In genomic region chr3:152159328-152159727, GRCh38 we compare ENCODE assay signal across 13 cellular contexts.
A peak's percentile ranks its signal among the peaks of the same experiment; 100 is the strongest.
DNase-seq lines count a peak whose midpoint lies in the region; ATAC-seq, FAIRE-seq and TF ChIP-seq lines count a peak whose summit lies in the region.
"Had no signal": no experiment of that assay in that cellular context is flagged by ENCODE, and none has a peak within 500 bp of the region (broad histone marks: within the 10 kb centered on the region; RNA-seq: fewer than 3 reads in every experiment).

No MANE protein-coding gene starts in this region.

- H3K36me3 ChIP-seq in fibroblast of lung (ENCODE audit: control insufficient read depth, insufficient read depth, low read length) (no peaks in the 10 kb centered on the region), skeletal muscle satellite cell (ENCODE audit: insufficient read depth, low read length) (no peaks in the 10 kb centered on the region)
- H3K36me3 ChIP-seq: right lobe of liver had no signal

- no peak for TF ChIP-seq CTCF in fibroblast of lung (conservative IDR thresholded peaks at IDR 0.05 in 1 of 2, IDR thresholded peaks at IDR 0.05 in 1 of 2; ENCODE audit: low read depth in 1 of 2, low read length in 2 of 2)

- DNase-seq in GM04503 (ENCODE audit: low read depth): peak; percentile 60
- DNase-seq in RCC 7860 (ENCODE audit: low spot score): peak; percentile 33
- peak; percentile 91 to 93 for DNase-seq in fibroblast of lung (ENCODE audit: low read depth in 2 of 2)
- DNase-seq in C1 segment of cervical spinal cord (lab: John Stamatoyannopoulos, UW): no peak
- no peak for DNase-seq in NCI-H2196 (lab: John Stamatoyannopoulos, UW; ENCODE audit: unreplicated experiment)
- no peak for DNase-seq in NCI-H2107 (lab: John Stamatoyannopoulos, UW)
- DNase-seq: effector memory CD8-positive, alpha-beta T cell; NCI-H82; right lobe of liver had no signal

- H4K20me1 ChIP-seq in fibroblast of lung (ENCODE audit: control insufficient read depth, extremely low read depth, insufficient read depth, low read length): no peaks in the 10 kb centered on the region

- H2AFZ ChIP-seq in fibroblast of lung (ENCODE audit: low read length): no peak overlapping the region

- H3K4me2 ChIP-seq in fibroblast of lung (ENCODE audit: extremely low read depth, insufficient read depth, low read length): peak overlapping the region; percentile 1
- H3K4me2 ChIP-seq in skeletal muscle satellite cell (ENCODE audit: low read length): no peak overlapping the region

- H3K9me3 ChIP-seq in fibroblast of lung (ENCODE audit: control insufficient read depth, insufficient read depth, low read depth, low read length): no peaks in the 10 kb centered on the region
- no peaks in the 10 kb centered on the region for H3K9me3 ChIP-seq in skeletal muscle satellite cell (replicated peaks; ENCODE audit: low read length)
- H3K9me3 ChIP-seq: right lobe of liver had no signal

- H3K79me2 ChIP-seq in fibroblast of lung (ENCODE audit: control insufficient read depth, insufficient read depth, low read length): no peaks in the 10 kb centered on the region

- H3K4me1 ChIP-seq in fibroblast of lung (ENCODE audit: control insufficient read depth, extremely low read depth, insufficient read depth, low read length): no peaks in the 10 kb centered on the region
- H3K4me1 ChIP-seq in skeletal muscle satellite cell (ENCODE audit: control insufficient read depth, insufficient read depth, low read length): peaks cover 21% of the 10 kb centered on the region
- H3K4me1 ChIP-seq: right lobe of liver had no signal

- H3K27me3 ChIP-seq in fibroblast of lung (ENCODE audit: control insufficient read depth, insufficient read depth, low read length): no peaks in the 10 kb centered on the region
- no peaks in the 10 kb centered on the region for H3K27me3 ChIP-seq in skeletal muscle satellite cell (ENCODE audit: control insufficient read depth, insufficient read depth, low read length)
- H3K27me3 ChIP-seq: right lobe of liver had no signal

- H3K9ac ChIP-seq in fibroblast of lung (ENCODE audit: insufficient read depth, low read length): no peak overlapping the region
- peak overlapping the region; percentile 36 for H3K9ac ChIP-seq in skeletal muscle satellite cell (ENCODE audit: low read depth, low read length)

- ATAC-seq in GM21723 (IDR thresholded peaks at IDR 0.05; ENCODE audit: unreplicated experiment): no peak
- ATAC-seq: activated naive CD4-positive, alpha-beta T cell treated with anti-CD3 and anti-CD28 coated beads, Interleukin-2, amount 50 U/mL, for 72 hours; effector memory CD8-positive, alpha-beta T cell; right lobe of liver had no signal

- FAIRE-seq in RCC 7860 (lab: Jason Lieb, UNC): no peak
- FAIRE-seq: D721Med had no signal

- H3K4me3 ChIP-seq in fibroblast of lung (replicated peaks in 1 of 4; ENCODE audit: control extremely low read depth in 1 of 4, insufficient read depth in 1 of 4, low read depth in 3 of 4, low read length in 4 of 4) (no peak overlapping the region), skeletal muscle satellite cell (ENCODE audit: low read length) (no peak overlapping the region)
- H3K4me3 ChIP-seq: right lobe of liver had no signal

- H3K27ac ChIP-seq in fibroblast of lung (ENCODE audit: insufficient read depth, low read length): peak overlapping the region; percentile 4
- H3K27ac ChIP-seq: right lobe of liver had no signal

Comparison
In these comparisons a context has a peak if more than half of its experiments do, and no peak if none do; other contexts are left out.
1. DNase-seq: peak in GM04503 (single experiment), RCC 7860 (single experiment) and fibroblast of lung (2 of 2); none in C1 segment of cervical spinal cord (0 of 14), NCI-H2196 (single experiment) and NCI-H2107 (single experiment).